ENCODE assay signal across 16 cellular contexts in genomic region chr22:19878461-19879247, GRCh38. TPM values are rescaled to one million over a fixed set of nuclear protein-coding genes. Genes with fewer than 3 reads are reported as not detected.
DNase-seq lines count a peak whose midpoint lies in the region; ATAC-seq and TF ChIP-seq lines count a peak whose summit lies in the region.
"Had no signal": no experiment of that assay in that cellular context is flagged by ENCODE, and none has a peak within 500 bp of the region (broad histone marks: within the 10 kb centered on the region; RNA-seq: fewer than 3 reads in every experiment).

No MANE protein-coding gene starts in this region.

- POLR2A ChIA-PET in MCF 10A (lab: Yijun Ruan, JAX) (interaction anchor here (1.0 kb wide), 1 partner anchor 17 kb away, joined by 3 read pairs; no protein-coding TSS in a partner anchor), WTC11 (lab: Charles Lee) (no interaction called here)

- CTCF ChIA-PET in MCF 10A (lab: Yijun Ruan, JAX) (interaction anchor here (0.6 to 2.0 kb wide), 3 partner anchors 121 to 208 kb away, joined by 3 to 8 read pairs (median 4); no protein-coding TSS in a partner anchor), mammary epithelial cell (lab: Charles Lee; ENCODE audit: low non-redundant PET) (no interaction called here), WTC11 (lab: Charles Lee) (interaction anchor here (1.1 to 1.3 kb wide), 2 partner anchors 12 to 148 kb away, joined by 3 to 4 read pairs; no protein-coding TSS in a partner anchor)

- H3K4me2 ChIP-seq in mammary epithelial cell (ENCODE audit: insufficient read depth, low read depth, low read length) (no peak overlapping the region), hepatocyte (no peak overlapping the region)

- TF ChIP-seq POLR2A in suprapubic skin (IDR thresholded peaks at IDR 0.05) = no peak

- H3K27me3 ChIP-seq in mammary epithelial cell (ENCODE audit: insufficient read depth, low read length) (no peaks in the 10 kb centered on the region), iPS-15b (ENCODE audit: control insufficient read depth, insufficient read depth, low read length) (no peaks in the 10 kb centered on the region), suprapubic skin (no peaks in the 10 kb centered on the region), hepatocyte (no peaks in the 10 kb centered on the region)

- DNase-seq in MCF 10A (ENCODE audit: unreplicated experiment) (peak; percentile 71), mammary epithelial cell (no peak), WTC11 (ENCODE audit: low spot score) (peak; percentile 8), suprapubic skin (ENCODE audit: low spot score in 2 of 2) (peak; percentile 56 to 64), NCI-H2196 treated with DMSO at 0.1 percent for 48 hours (lab: John Stamatoyannopoulos, UW; ENCODE audit: unreplicated experiment) (no peak), hepatocyte (ENCODE audit: low spot score) (no peak), GM03348 (ENCODE audit: low spot score) (no peak)
- DNase-seq: activated CD4-positive, CD25-positive, alpha-beta regulatory T cell; activated naive CD4-positive, alpha-beta T cell treated with anti-CD3 and anti-CD28 coated beads, Interleukin-2, amount 10 ng/mL, durations not matched to agents 7 days and 5 days; C1 segment of cervical spinal cord; MM.1S; NCI-H226; nephron progenitor cell; stimulated activated CD4-positive, alpha-beta T cell treated with anti-CD3 and anti-CD28 coated beads, Interleukin-2, amount 100 ng/mL, for 48 hours had no signal

- H2AFZ ChIP-seq in mammary epithelial cell (ENCODE audit: low read depth, low read length) (no peak overlapping the region), hepatocyte (no peak overlapping the region)

- 97% methylated on average over 16 of the region's 16 CpGs for WGBS in mammary epithelial cell (ENCODE audit: low coverage, missing lambda C conversion rate)
- 83% methylated on average over 13 of the region's 16 CpGs for WGBS in suprapubic skin
- 78% methylated on average over 16 of the region's 16 CpGs for WGBS in hepatocyte (ENCODE audit: low lambda C conversion rate, missing lambda C conversion rate)

- intact Hi-C loops in MCF 10A (cut with micrococcal nuclease) (no loop called here), mammary epithelial cell (cut with micrococcal nuclease) (no loop called here)

- H3K36me3 ChIP-seq in mammary epithelial cell (ENCODE audit: insufficient read depth, low read length) (no peaks in the 10 kb centered on the region), iPS-15b (ENCODE audit: control insufficient read depth, insufficient read depth, low read length) (peaks cover 16% of the 10 kb centered on the region), suprapubic skin (no peaks in the 10 kb centered on the region), hepatocyte (replicated peaks; ENCODE audit: insufficient read depth, low read depth) (no peaks in the 10 kb centered on the region)

- dilution Hi-C loops in mammary epithelial cell (cut with HindIII; ENCODE audit: low sequenced_read_pairs) = no loop called here

- in situ Hi-C loops in mammary epithelial cell (cut with MboI; ENCODE audit: low sequenced_read_pairs in 2 of 2) = no loop called here

- no peak for TF ChIP-seq CTCF in MCF 10A (IDR thresholded peaks at IDR 0.05; ENCODE audit: unreplicated experiment)
- no peak for TF ChIP-seq CTCF in mammary epithelial cell (conservative IDR thresholded peaks at IDR 0.05 in 1 of 2, IDR thresholded peaks at IDR 0.05 in 1 of 2; ENCODE audit: extremely low read depth in 1 of 2, insufficient read depth in 1 of 2, low read depth in 1 of 2, low read length in 2 of 2)
- no peak for TF ChIP-seq CTCF in WTC11 (IDR thresholded peaks at IDR 0.05)
- TF ChIP-seq CTCF in suprapubic skin (IDR thresholded peaks at IDR 0.05) = no peak
- TF ChIP-seq CTCF in hepatocyte (IDR thresholded peaks at IDR 0.05; ENCODE audit: poor library complexity) = no peak

- peaks cover 56% of the 10 kb centered on the region for H3K4me1 ChIP-seq in mammary epithelial cell (ENCODE audit: insufficient read depth, low read length)
- peaks cover 10% of the 10 kb centered on the region for H3K4me1 ChIP-seq in iPS-15b (ENCODE audit: control insufficient read depth, insufficient read depth, low read length)
- H3K4me1 ChIP-seq in suprapubic skin = peaks cover 45% of the 10 kb centered on the region
- H3K4me1 ChIP-seq in hepatocyte (ENCODE audit: insufficient read depth) = peaks cover 18% of the 10 kb centered on the region

- TF ChIP-seq EP300 in suprapubic skin (IDR thresholded peaks at IDR 0.05) = no peak

- H3K4me3 Mint-ChIP-seq in MCF 10A (ENCODE audit: unreplicated experiment) (peak overlapping the region; percentile 52), WTC11 (no peak overlapping the region)
- H3K4me3 Mint-ChIP-seq: activated naive CD4-positive, alpha-beta T cell treated with anti-CD3 and anti-CD28 coated beads, Interleukin-2, amount 10 ng/mL, durations not matched to agents 7 days and 5 days; nephron progenitor cell had no signal

- ATAC-seq in WTC11 = no peak
- ATAC-seq: HCT116 had no signal

- peaks cover 11% of the 10 kb centered on the region for H3K79me2 ChIP-seq in mammary epithelial cell (ENCODE audit: insufficient read depth, low read length)
- no peaks in the 10 kb centered on the region for H3K79me2 ChIP-seq in hepatocyte

- H3K4me3 ChIP-seq in mammary epithelial cell (replicated peaks in 1 of 3; ENCODE audit: insufficient read depth in 1 of 3, low read depth in 2 of 3, low read length in 3 of 3) (no peak overlapping the region), iPS-15b (ENCODE audit: low read depth, low read length) (no peak overlapping the region), suprapubic skin (no peak overlapping the region), hepatocyte (no peak overlapping the region)

- no TSS peak for BruUV-seq in MCF 10A (replicated peaks; lab: Mats Ljungman, UMichigan)
- BruUV-seq in mammary epithelial cell (replicated peaks; lab: Mats Ljungman, UMichigan) = no TSS peak

- H3K27ac Mint-ChIP-seq in MCF 10A (ENCODE audit: low read depth, unreplicated experiment) = peak overlapping the region; percentile 88
- H3K27ac Mint-ChIP-seq in WTC11 = peak overlapping the region; percentile 31
- H3K27ac Mint-ChIP-seq: activated naive CD4-positive, alpha-beta T cell treated with anti-CD3 and anti-CD28 coated beads, Interleukin-2, amount 10 ng/mL, durations not matched to agents 7 days and 5 days; nephron progenitor cell had no signal

- H3K27ac ChIP-seq in mammary epithelial cell (ENCODE audit: insufficient read depth, low read depth, low read length) (no peak overlapping the region), suprapubic skin (no peak overlapping the region), hepatocyte (no peak overlapping the region)

- no peaks in the 10 kb centered on the region for H4K20me1 ChIP-seq in mammary epithelial cell (ENCODE audit: insufficient read depth, low read length)
- H4K20me1 ChIP-seq in hepatocyte (ENCODE audit: insufficient read depth, poor library complexity, severe bottlenecking) = no peaks in the 10 kb centered on the region

- H3K4me1 Mint-ChIP-seq in MCF 10A (ENCODE audit: insufficient read depth, unreplicated experiment) = peaks cover 43% of the 10 kb centered on the region
- peaks cover 30% of the 10 kb centered on the region for H3K4me1 Mint-ChIP-seq in WTC11

- H3K9me3 Mint-ChIP-seq in MCF 10A (ENCODE audit: unreplicated experiment) = no peaks in the 10 kb centered on the region
- H3K9me3 Mint-ChIP-seq in WTC11 = no peaks in the 10 kb centered on the region
- H3K9me3 Mint-ChIP-seq: activated naive CD4-positive, alpha-beta T cell treated with anti-CD3 and anti-CD28 coated beads, Interleukin-2, amount 10 ng/mL, durations not matched to agents 7 days and 5 days; nephron progenitor cell had no signal

- H3K36me3 Mint-ChIP-seq in MCF 10A (ENCODE audit: insufficient read depth, unreplicated experiment) (peaks cover 7% of the 10 kb centered on the region), WTC11 (no peaks in the 10 kb centered on the region)
- H3K36me3 Mint-ChIP-seq: activated naive CD4-positive, alpha-beta T cell treated with anti-CD3 and anti-CD28 coated beads, Interleukin-2, amount 10 ng/mL, durations not matched to agents 7 days and 5 days had no signal

- H3K9me3 ChIP-seq in mammary epithelial cell (replicated peaks; ENCODE audit: insufficient read depth, low read length) (no peaks in the 10 kb centered on the region), iPS-15b (ENCODE audit: control insufficient read depth, insufficient read depth, low read length) (no peaks in the 10 kb centered on the region), suprapubic skin (no peaks in the 10 kb centered on the region), hepatocyte (ENCODE audit: low read depth) (no peaks in the 10 kb centered on the region)

- H3K9me2 ChIP-seq in hepatocyte (replicated peaks; ENCODE audit: insufficient read depth) = no peaks in the 10 kb centered on the region

- no peaks in the 10 kb centered on the region for H3K27me3 Mint-ChIP-seq in MCF 10A (ENCODE audit: insufficient read depth, unreplicated experiment)
- H3K27me3 Mint-ChIP-seq in WTC11 (ENCODE audit: low read depth) = no peaks in the 10 kb centered on the region; the same call in 1 of the 2 replicates
- H3K27me3 Mint-ChIP-seq: activated naive CD4-positive, alpha-beta T cell treated with anti-CD3 and anti-CD28 coated beads, Interleukin-2, amount 10 ng/mL, durations not matched to agents 7 days and 5 days had no signal

- no peak overlapping the region for H3K9ac ChIP-seq in mammary epithelial cell (ENCODE audit: insufficient read depth, low read length)
- H3K9ac ChIP-seq in iPS-15b (ENCODE audit: low read depth, low read length) = peak overlapping the region; percentile 47

TF ChIP-seq in WTC11, 78 proteins besides CTCF, POLR2A, EP300 and RAD21 (continues in another document):
- no peak for TF ChIP-seq JUN (CRISPR knock-in tag; IDR thresholded peaks at IDR 0.05)

RNA-seq across cellular contexts. Expression of gene GNB1L, which starts 24.0 kb away (rescaled TPM):
- 4.3 and 7.1 TPM in 2 replicates for total RNA-seq in MCF 10A (2022)
- 1 to 10 TPM; 3.8 to 7.8 TPM for total RNA-seq in mammary epithelial cell
- 7.9 TPM for polyA plus RNA-seq in mammary epithelial cell
- polyA minus RNA-seq in mammary epithelial cell = 0.93 TPM
- 18.0 to 21.7 TPM (median 19.4 TPM) in 3 replicates for total RNA-seq in WTC11 (2021)
- 10 to 100 TPM in 3 of 4 donors, 1 to 10 TPM in 1; 6.3 to 14.6 (median 10.9) TPM for total RNA-seq in suprapubic skin
- total RNA-seq in hepatocyte = 2.6 and 4.1 TPM in 2 replicates
- 8.5 TPM in 2 replicates for polyA plus RNA-seq in hepatocyte

RNA-seq across cellular contexts. Expression of gene RTL10, which starts 24.0 kb away (rescaled TPM):
- total RNA-seq in MCF 10A (2022) (16.8 and 20.6 TPM in 2 replicates), mammary epithelial cell (10 to 100 TPM; 20.7 to 21.9 TPM), WTC11 (2021) (19.2 to 21.5 TPM (median 20.6 TPM) in 3 replicates), suprapubic skin (10 to 100 TPM; 21.8 to 46.2 (median 32.4) TPM), hepatocyte (12.3 and 15.9 TPM in 2 replicates)
- polyA plus RNA-seq in mammary epithelial cell (17.8 TPM), hepatocyte (12.9 and 13.0 TPM in 2 replicates)
- 72.2 TPM for polyA minus RNA-seq in mammary epithelial cell

Comparison
In these comparisons a context has a peak if more than half of its experiments do, and no peak if none do; other contexts are left out.
1. DNase-seq: peak in MCF 10A (single experiment), WTC11 (single experiment) and suprapubic skin (2 of 2); none in mammary epithelial cell (single experiment), NCI-H2196 treated with DMSO at 0.1 percent for 48 hours (single experiment), hepatocyte (single experiment) and GM03348 (single experiment).